ENCODE assay signal across 28 cellular contexts in genomic region chr1:64822621-64823020, GRCh38.
DNase-seq lines count a peak whose midpoint lies in the region; ATAC-seq and TF ChIP-seq lines count a peak whose summit lies in the region.
"Had no signal": no experiment of that assay in that cellular context is flagged by ENCODE, and none has a peak within 500 bp of the region (broad histone marks: within the 10 kb centered on the region; RNA-seq: fewer than 3 reads in every experiment).

No MANE protein-coding gene starts in this region.

- H3K4me3 Mint-ChIP-seq in chondrocyte (ENCODE audit: unreplicated experiment) (no peak overlapping the region), immature natural killer cell (no peak overlapping the region)
- H3K4me3 Mint-ChIP-seq: activated CD8-positive, alpha-beta memory T cell treated with anti-CD3 and anti-CD28 coated beads, Interleukin-2, amount 10 ng/mL, durations not matched to agents 7 days and 5 days; activated naive CD8-positive, alpha-beta T cell; CD4-positive, alpha-beta memory T cell; memory B cell; T-helper 1 cell treated with Interleukin-12 subunit alpha and Interleukin-12 subunit beta and Interleukin-4 antibody, amounts not matched to agents 30 μg/mL and 1 μg/mL, for 36 hours had no signal

- H3K36me3 ChIP-seq in ascending aorta = no peaks in the 10 kb centered on the region
- H3K36me3 ChIP-seq: SJCRH30, spleen, tibial artery had no signal

- H3K4me3 ChIP-seq in ascending aorta = no peak overlapping the region
- H3K4me3 ChIP-seq: coronary artery, gastroesophageal sphincter, SJCRH30, spleen, tibial artery had no signal

- no peaks in the 10 kb centered on the region for H3K27me3 Mint-ChIP-seq in chondrocyte (ENCODE audit: low read depth)
- peaks cover 6 to 27% (median 10%) of the 10 kb centered on the region in 3 donors for H3K27me3 Mint-ChIP-seq in immature natural killer cell (ENCODE audit: low read depth in 3 of 3)
- H3K27me3 Mint-ChIP-seq: activated CD8-positive, alpha-beta memory T cell treated with anti-CD3 and anti-CD28 coated beads, Interleukin-2, amount 10 ng/mL, durations not matched to agents 7 days and 5 days; activated naive CD8-positive, alpha-beta T cell; CD4-positive, alpha-beta memory T cell; memory B cell had no signal

- H3K9me3 Mint-ChIP-seq in chondrocyte (ENCODE audit: low read depth) = no peaks in the 10 kb centered on the region
- H3K9me3 Mint-ChIP-seq in immature natural killer cell = no peaks in the 10 kb centered on the region
- H3K9me3 Mint-ChIP-seq: memory B cell had no signal

- no peaks in the 10 kb centered on the region for H3K9me3 ChIP-seq in ascending aorta
- H3K9me3 ChIP-seq: gastroesophageal sphincter, SJCRH30, spleen, tibial artery had no signal

- no peaks in the 10 kb centered on the region for H3K4me1 ChIP-seq in foreskin keratinocyte
- no peaks in the 10 kb centered on the region for H3K4me1 ChIP-seq in ascending aorta
- H3K4me1 ChIP-seq: SJCRH30 had no signal

- H3K4me1 Mint-ChIP-seq in chondrocyte (ENCODE audit: low read depth) (peaks cover 17% of the 10 kb centered on the region), immature natural killer cell (peaks cover 22 to 26% of the 10 kb centered on the region in 2 donors)

- TF ChIP-seq CTCF in chondrocyte (IDR thresholded peaks at IDR 0.05) (no peak), foreskin keratinocyte (conservative IDR thresholded peaks at IDR 0.05) (no peak), ascending aorta (IDR thresholded peaks at IDR 0.05) (no peak)

- H3K27me3 ChIP-seq in foreskin keratinocyte (no peaks in the 10 kb centered on the region), ascending aorta (no peaks in the 10 kb centered on the region)
- H3K27me3 ChIP-seq: gastroesophageal sphincter, SJCRH30, spleen, tibial artery had no signal

- peak; percentile 47 for ATAC-seq in foreskin keratinocyte
- ATAC-seq: activated CD8-positive, alpha-beta memory T cell treated with anti-CD3 and anti-CD28 coated beads, Interleukin-2, amount 10 ng/mL, durations not matched to agents 7 days and 5 days; gastroesophageal sphincter; stimulated activated naive CD8-positive, alpha-beta T cell treated with anti-CD3 and anti-CD28 coated beads, Interleukin-15, Interleukin-2, amounts not matched to agents 100 U/mL and 50 U/mL, for 24 hours had no signal

- H3K27ac Mint-ChIP-seq in chondrocyte (ENCODE audit: unreplicated experiment) (peak overlapping the region; percentile 11), immature natural killer cell (no peak overlapping the region)
- H3K27ac Mint-ChIP-seq: activated CD8-positive, alpha-beta memory T cell treated with anti-CD3 and anti-CD28 coated beads, Interleukin-2, amount 10 ng/mL, durations not matched to agents 7 days and 5 days; activated naive CD8-positive, alpha-beta T cell; memory B cell; T-helper 1 cell treated with Interleukin-12 subunit alpha and Interleukin-12 subunit beta and Interleukin-4 antibody, amounts not matched to agents 30 μg/mL and 1 μg/mL, for 36 hours had no signal

- in situ Hi-C loops in G401 (cut with HindIII; ENCODE audit: low sequenced_read_pairs) = no loop called here

- intact Hi-C loops in ascending aorta (cut with DNase I) = loop anchor here (5.0 kb wide), 1 partner anchor 345 kb away; no protein-coding TSS in a partner anchor

- H3K36me3 Mint-ChIP-seq in chondrocyte (ENCODE audit: low read depth) (peaks cover 3% of the 10 kb centered on the region), immature natural killer cell (no peaks in the 10 kb centered on the region)
- H3K36me3 Mint-ChIP-seq: activated naive CD8-positive, alpha-beta T cell; CD4-positive, alpha-beta memory T cell; memory B cell had no signal

- DNase-seq in G401 (ENCODE audit: low spot score) = peak; percentile 19
- DNase-seq in M059J (ENCODE audit: low read depth) = peak; percentile 31
- DNase-seq in chondrocyte (ENCODE audit: low spot score) = no peak
- peak; percentile 11 to 43 for DNase-seq in foreskin keratinocyte
- DNase-seq in ascending aorta (ENCODE audit: low spot score in 2 of 2) = no peak
- DNase-seq in D341Med (ENCODE audit: low spot score) = no peak
- no peak for DNase-seq in immature natural killer cell
- DNase-seq in HuH-7 (ENCODE audit: low spot score) = no peak
- DNase-seq: activated CD4-positive, alpha-beta T cell treated with anti-CD3 and anti-CD28 coated beads for 4 hours; activated CD8-positive, alpha-beta memory T cell treated with anti-CD3 and anti-CD28 coated beads, Interleukin-2, amount 10 ng/mL, durations not matched to agents 7 days and 5 days; CD4-positive, alpha-beta memory T cell; DMS153; kidney glomerular epithelial cell; NCI-H1417; NCI-H2081 treated with DMSO at 0.1 percent for 48 hours; NCI-H446; nucleus accumbens; retina; SJCRH30; spleen; stimulated activated CD4-positive, alpha-beta T cell treated with anti-CD3 and anti-CD28 coated beads, Interleukin-4, amount 100 ng/mL, for 24 hours; stimulated activated naive CD8-positive, alpha-beta T cell treated with anti-CD3 and anti-CD28 coated beads, Interleukin-15, Interleukin-2, amounts not matched to agents 100 U/mL and 50 U/mL, for 24 hours; tibial artery had no signal

- H3K27ac ChIP-seq in foreskin keratinocyte (no peak overlapping the region), ascending aorta (no peak overlapping the region)
- H3K27ac ChIP-seq: SJCRH30, spleen, tibial artery had no signal

Comparison
In these comparisons a context has a peak if more than half of its experiments do, and no peak if none do; other contexts are left out.
1. DNase-seq: peak in G401 (single experiment), M059J (single experiment) and foreskin keratinocyte (2 of 2); none in chondrocyte (single experiment), ascending aorta (0 of 2), D341Med (single experiment), immature natural killer cell (0 of 3) and HuH-7 (single experiment).